ENCODE assay signal across 18 cellular contexts in the genomic region with DNA sequence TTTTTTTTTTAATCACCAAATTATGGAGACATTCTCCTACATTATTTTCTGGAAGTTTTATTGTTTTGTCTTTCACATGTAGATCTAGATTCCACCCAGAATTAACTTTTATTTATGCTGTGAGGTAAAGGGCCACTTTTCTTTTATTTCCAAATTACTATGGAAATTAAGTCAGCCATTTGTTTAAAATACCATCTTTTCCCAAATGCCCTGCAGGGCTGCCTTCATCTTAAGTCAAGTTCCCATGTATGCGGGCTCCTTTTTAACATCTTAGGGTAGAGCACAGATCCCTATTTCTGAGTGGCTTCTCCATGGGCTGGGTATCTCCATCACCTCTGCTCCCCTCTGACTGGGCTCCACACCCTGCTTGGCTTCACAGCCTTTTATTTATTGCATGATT.
DNase-seq lines count a peak whose midpoint lies in the region; ATAC-seq, FAIRE-seq and TF ChIP-seq lines count a peak whose summit lies in the region.
"Had no signal": no experiment of that assay in that cellular context is flagged by ENCODE, and none has a peak within 500 bp of the region (broad histone marks: within the 10 kb centered on the region; RNA-seq: fewer than 3 reads in every experiment).

No MANE protein-coding gene starts in this region.

- H3K4me3 ChIP-seq in GM23338 (no peak overlapping the region), IMR-90 (ENCODE audit: insufficient read depth, low read depth, low read length) (no peak overlapping the region), K562 (no peak overlapping the region), MM.1S (ENCODE audit: low read length) (no peak overlapping the region)

- H4K20me1 ChIP-seq in GM23338 (replicated peaks; ENCODE audit: insufficient read depth) (no peaks in the 10 kb centered on the region), IMR-90 (ENCODE audit: insufficient read depth, low read length) (no peaks in the 10 kb centered on the region), K562 (replicated peaks; ENCODE audit: control insufficient read depth, insufficient read depth, low read length) (no peaks in the 10 kb centered on the region), MM.1S (ENCODE audit: insufficient read depth, low read length) (no peaks in the 10 kb centered on the region)

- 86% methylated on average over 1 of the region's 1 CpG; no CpG with 5 or more reads in 1 of the 2 experiments for WGBS in IMR-90 (ENCODE audit: extremely low coverage in 2 of 2, insufficient read length in 1 of 2), 2 experiments
- WGBS in K562 (ENCODE audit: insufficient coverage, low coverage, missing lambda C conversion rate): 58% methylated on average over 1 of the region's 1 CpG

- no peak overlapping the region for H3K4me3 Mint-ChIP-seq in GM23338
- H3K4me3 Mint-ChIP-seq in nephron progenitor cell: no peak overlapping the region
- H3K4me3 Mint-ChIP-seq: CD14-positive monocyte; CD8-positive, alpha-beta T cell had no signal

- no peak overlapping the region for H3K27ac Mint-ChIP-seq in GM23338
- H3K27ac Mint-ChIP-seq in nephron progenitor cell: peak overlapping the region; percentile 41
- H3K27ac Mint-ChIP-seq: CD14-positive monocyte; CD8-positive, alpha-beta T cell had no signal

- no peak overlapping the region for H4K5ac ChIP-seq in IMR-90 (ENCODE audit: low read depth, low read length)

- H2BK15ac ChIP-seq in IMR-90 (ENCODE audit: low read depth, low read length): no peak overlapping the region; the same call in 2 of the 3 replicates

- H2BK20ac ChIP-seq in IMR-90 (ENCODE audit: low read depth, low read length): peak overlapping the region; percentile 36

- no peaks in the 10 kb centered on the region for H3F3A ChIP-seq in GM23338 (replicated peaks; ENCODE audit: low read depth)
- no peaks in the 10 kb centered on the region for H3F3A ChIP-seq in MM.1S (ENCODE audit: insufficient read depth, low read length)

- H3K23ac ChIP-seq in IMR-90 (ENCODE audit: low read depth, low read length): no peak overlapping the region

- no peak overlapping the region for H2AFZ ChIP-seq in GM23338
- no peak overlapping the region for H2AFZ ChIP-seq in IMR-90 (replicated peaks; ENCODE audit: low read length, poor library complexity)
- peak overlapping the region; percentile 33; the same call in 1 of the 2 replicates for H2AFZ ChIP-seq in K562 (ENCODE audit: low read depth, low read length)
- H2AFZ ChIP-seq in MM.1S (ENCODE audit: low read length): no peak overlapping the region

- TF ChIP-seq RAD21 in IMR-90 (IDR thresholded peaks at IDR 0.05; ENCODE audit: low read length): no peak
- TF ChIP-seq RAD21 in K562 (CRISPR knock-in tag; conservative IDR thresholded peaks at IDR 0.05 in 1 of 2, IDR thresholded peaks at IDR 0.05 in 1 of 2): no peak

- peak overlapping the region; percentile 39; the same call in 1 of the 2 replicates for H3K14ac ChIP-seq in IMR-90 (replicated peaks; ENCODE audit: low read depth, low read length)

- H3K4me2 ChIP-seq in GM23338 (0 out of 2 replicates have a peak overlapping the region, but pooled peaks have one; percentile 2), IMR-90 (ENCODE audit: low read depth, low read length) (no peak overlapping the region), K562 (ENCODE audit: insufficient read depth, low read length) (no peak overlapping the region), MM.1S (ENCODE audit: low read depth, low read length) (no peak overlapping the region)

- no peaks in the 10 kb centered on the region for H3K36me3 ChIP-seq in GM23338 (ENCODE audit: insufficient read depth)
- H3K36me3 ChIP-seq in IMR-90 (ENCODE audit: control insufficient read depth, insufficient read depth, low read length): no peaks in the 10 kb centered on the region
- H3K36me3 ChIP-seq in K562 (ENCODE audit: control insufficient read depth, insufficient read depth, low read length): no peaks in the 10 kb centered on the region
- no peaks in the 10 kb centered on the region for H3K36me3 ChIP-seq in MM.1S (replicated peaks; ENCODE audit: insufficient read depth, low read length)

- H2BK5ac ChIP-seq in IMR-90 (ENCODE audit: low read depth, low read length, poor library complexity, severe bottlenecking): no peak overlapping the region

- CTCF ChIA-PET in IMR-90 (lab: Yijun Ruan, JAX) (no interaction called here), K562 (lab: Yijun Ruan, JAX; ENCODE audit: low intra/inter-chr PET ratio) (no interaction called here)

- H3K79me2 ChIP-seq in GM23338 (replicated peaks; ENCODE audit: insufficient read depth) (peaks cover 36% of the 10 kb centered on the region), K562 (ENCODE audit: control insufficient read depth, insufficient read depth, low read length) (no peaks in the 10 kb centered on the region), MM.1S (ENCODE audit: low read length) (no peaks in the 10 kb centered on the region)

- H3K79me1 ChIP-seq in IMR-90 (ENCODE audit: low read depth in 1 of 2, low read length in 2 of 2): no peaks in the 10 kb centered on the region

- peak; percentile 11 for DNase-seq in GM23338 (ENCODE audit: low spot score)
- no peak for DNase-seq in IMR-90
- no peak for DNase-seq in K562 (ENCODE audit: extremely low read depth in 1 of 4, low spot score in 3 of 4)
- DNase-seq in nephron progenitor cell: no peak
- DNase-seq in RPMI8226: no peak
- DNase-seq in MM.1S: no peak
- DNase-seq in RKO (ENCODE audit: low spot score): no peak
- DNase-seq in LoVo (ENCODE audit: low spot score): no peak
- DNase-seq: CD8-positive, alpha-beta T cell; COR-L47; DMS153; DMS79 treated with DMSO at 0.1 percent for 48 hours; EL had no signal

- no peak overlapping the region for H4K91ac ChIP-seq in IMR-90 (ENCODE audit: insufficient read depth, low read depth, low read length)

- intact Hi-C loops in IMR-90 (cut with micrococcal nuclease): loop anchor here (5.0 to 10.0 kb wide), 2 partner anchors 175 to 1503 kb away; no protein-coding TSS in a partner anchor
- intact Hi-C loops in K562 (cut with micrococcal nuclease): no loop called here

- H3K56ac ChIP-seq in IMR-90 (ENCODE audit: extremely low read depth, insufficient read depth, low read length): no peak overlapping the region

- peak overlapping the region; percentile 25; the same call in 1 of the 2 replicates for H2AK5ac ChIP-seq in IMR-90 (ENCODE audit: low read depth, low read length)

- no peak overlapping the region; the same call in 1 of the 2 replicates for H3K4ac ChIP-seq in IMR-90 (ENCODE audit: low read depth, low read length)

- no peaks in the 10 kb centered on the region for H3K9me3 Mint-ChIP-seq in GM23338
- no peaks in the 10 kb centered on the region for H3K9me3 Mint-ChIP-seq in nephron progenitor cell
- H3K9me3 Mint-ChIP-seq: CD8-positive, alpha-beta T cell had no signal

- ATAC-seq in GM23338 (peak; percentile 39; the same call in 2 of the 3 replicates), IMR-90 (ENCODE audit: low read depth) (no peak), K562 (no peak)
- ATAC-seq: CD8-positive, alpha-beta T cell had no signal

- no peak overlapping the region for H3K27ac ChIP-seq in GM23338 (ENCODE audit: low read depth)
- no peak overlapping the region for H3K27ac ChIP-seq in IMR-90 (ENCODE audit: insufficient read depth, low read length)
- H3K27ac ChIP-seq in K562 (ENCODE audit: extremely low read depth, low read depth, low read length): no peak overlapping the region
- H3K27ac ChIP-seq in MM.1S (ENCODE audit: low read length): no peak overlapping the region

- POLR2A ChIA-PET in IMR-90 (lab: Charles Lee; ENCODE audit: unreplicated experiment) (no interaction called here), K562 (lab: Yijun Ruan, JAX) (no interaction called here)

- no peaks in the 10 kb centered on the region for H3K9me2 ChIP-seq in GM23338 (ENCODE audit: insufficient read depth)
- no peaks in the 10 kb centered on the region for H3K9me2 ChIP-seq in MM.1S (replicated peaks; ENCODE audit: insufficient read depth, low read length)

- no peak for TF ChIP-seq EP300 in K562 (IDR thresholded peaks at IDR 0.05; ENCODE audit: low read length)

- H2BK120ac ChIP-seq in IMR-90 (ENCODE audit: low read depth, low read length): peak overlapping the region; percentile 32; the same call in 1 of the 2 replicates

- in situ Hi-C loops in IMR-90 (cut with MboI; ENCODE audit: low sequenced_read_pairs) (loop anchor here (25.0 kb wide), 1 partner anchor 1495 kb away; no protein-coding TSS in a partner anchor), K562 (cut with MboI) (no loop called here)

- H3K27me3 Mint-ChIP-seq in GM23338 (ENCODE audit: insufficient read depth, low read depth, poor library complexity) (peaks cover 2% of the 10 kb centered on the region), nephron progenitor cell (ENCODE audit: low read depth, poor library complexity) (peaks cover 7% of the 10 kb centered on the region)

- dilution Hi-C loops in IMR-90 (cut with HindIII; ENCODE audit: low sequenced_read_pairs, unreplicated experiment): no loop called here

- TF ChIP-seq POLR2A in IMR-90 (IDR thresholded peaks at IDR 0.05; ENCODE audit: low read depth, low read length) (no peak), K562 (conservative IDR thresholded peaks at IDR 0.05) (no peak)

- H3K18ac ChIP-seq in IMR-90 (ENCODE audit: low read depth, low read length): 0 out of 2 replicates have a peak overlapping the region, but pooled peaks have one; percentile 1

- no peaks in the 10 kb centered on the region for H3K36me3 Mint-ChIP-seq in GM23338 (ENCODE audit: low read depth)
- H3K36me3 Mint-ChIP-seq in nephron progenitor cell (ENCODE audit: low read depth): peaks cover 45% of the 10 kb centered on the region
- H3K36me3 Mint-ChIP-seq: CD14-positive monocyte; CD8-positive, alpha-beta T cell had no signal

- H3K4me1 Mint-ChIP-seq in GM23338 (peaks cover 18% of the 10 kb centered on the region), nephron progenitor cell (peaks cover 26% of the 10 kb centered on the region)

- H3K9me1 ChIP-seq in IMR-90 (ENCODE audit: insufficient read depth, low read length) (0 out of 2 replicates have a peak, but pooled peaks cover under 1% of the 10 kb centered on the region), K562 (ENCODE audit: control insufficient read depth, insufficient read depth, low read length) (no peaks in the 10 kb centered on the region)

- H3K9ac ChIP-seq in IMR-90 (ENCODE audit: low read depth, low read length) (no peak overlapping the region), K562 (ENCODE audit: insufficient read depth in 1 of 2, low read depth in 2 of 2, low read length in 2 of 2) (no peak overlapping the region), MM.1S (ENCODE audit: low read length) (no peak overlapping the region)

- H3K27me3 ChIP-seq in GM23338 (ENCODE audit: insufficient read depth) (no peaks in the 10 kb centered on the region), IMR-90 (ENCODE audit: control insufficient read depth, insufficient read depth, low read length) (no peaks in the 10 kb centered on the region), K562 (ENCODE audit: control insufficient read depth in 2 of 2, insufficient read depth in 2 of 2, low read length in 2 of 2) (no peaks in the 10 kb centered on the region), MM.1S (replicated peaks; ENCODE audit: insufficient read depth, low read length) (no peaks in the 10 kb centered on the region)

- H2AK9ac ChIP-seq in IMR-90 (replicated peaks; ENCODE audit: low read depth, low read length, poor library complexity): no peak overlapping the region

- H3K4me1 ChIP-seq in GM23338 (ENCODE audit: insufficient read depth) (peaks cover 22% of the 10 kb centered on the region), IMR-90 (ENCODE audit: control insufficient read depth, insufficient read depth, low read length) (peaks cover 8% of the 10 kb centered on the region), K562 (replicated peaks in 1 of 2; ENCODE audit: control insufficient read depth in 2 of 2, insufficient read depth in 2 of 2, low read length in 2 of 2) (no peaks in the 10 kb centered on the region), MM.1S (ENCODE audit: low read length) (no peaks in the 10 kb centered on the region)

- H3K9me3 ChIP-seq in IMR-90 (ENCODE audit: control insufficient read depth, insufficient read depth, low read length) (no peaks in the 10 kb centered on the region), K562 (replicated peaks; ENCODE audit: control insufficient read depth, insufficient read depth, low read depth, low read length) (no peaks in the 10 kb centered on the region), MM.1S (replicated peaks; ENCODE audit: insufficient read depth, low read length) (no peaks in the 10 kb centered on the region)

- BruUV-seq in IMR-90 (replicated peaks; lab: Mats Ljungman, UMichigan): no TSS peak
- BruUV-seq in K562 (replicated peaks; lab: Mats Ljungman, UMichigan): no TSS peak

- no peak for TF ChIP-seq CTCF in GM23338 (conservative IDR thresholded peaks at IDR 0.05; ENCODE audit: low read depth in 2 of 2)
- no peak for TF ChIP-seq CTCF in IMR-90 (conservative IDR thresholded peaks at IDR 0.05; ENCODE audit: low read depth, low read length)
- no peak for TF ChIP-seq CTCF in K562 (IDR thresholded peaks at IDR 0.05 in 2 of 3, conservative IDR thresholded peaks at IDR 0.05 in 1 of 3; ENCODE audit: insufficient read depth in 2 of 3, low read depth in 1 of 3, low read length in 3 of 3)
- no peak for TF ChIP-seq CTCF in nephron progenitor cell (IDR thresholded peaks at IDR 0.05)
- no peak for TF ChIP-seq CTCF in MM.1S (IDR thresholded peaks at IDR 0.05; ENCODE audit: low read length)

- H4K8ac ChIP-seq in IMR-90 (ENCODE audit: low read depth in 2 of 2, low read length in 2 of 2): no peak overlapping the region; a peak in 2 of 4 replicates

- FAIRE-seq in K562 (lab: Jason Lieb, UNC): no peak
- FAIRE-seq: A204.1, D721Med, G401.6, GM12891 had no signal
